In the genomic region with DNA sequence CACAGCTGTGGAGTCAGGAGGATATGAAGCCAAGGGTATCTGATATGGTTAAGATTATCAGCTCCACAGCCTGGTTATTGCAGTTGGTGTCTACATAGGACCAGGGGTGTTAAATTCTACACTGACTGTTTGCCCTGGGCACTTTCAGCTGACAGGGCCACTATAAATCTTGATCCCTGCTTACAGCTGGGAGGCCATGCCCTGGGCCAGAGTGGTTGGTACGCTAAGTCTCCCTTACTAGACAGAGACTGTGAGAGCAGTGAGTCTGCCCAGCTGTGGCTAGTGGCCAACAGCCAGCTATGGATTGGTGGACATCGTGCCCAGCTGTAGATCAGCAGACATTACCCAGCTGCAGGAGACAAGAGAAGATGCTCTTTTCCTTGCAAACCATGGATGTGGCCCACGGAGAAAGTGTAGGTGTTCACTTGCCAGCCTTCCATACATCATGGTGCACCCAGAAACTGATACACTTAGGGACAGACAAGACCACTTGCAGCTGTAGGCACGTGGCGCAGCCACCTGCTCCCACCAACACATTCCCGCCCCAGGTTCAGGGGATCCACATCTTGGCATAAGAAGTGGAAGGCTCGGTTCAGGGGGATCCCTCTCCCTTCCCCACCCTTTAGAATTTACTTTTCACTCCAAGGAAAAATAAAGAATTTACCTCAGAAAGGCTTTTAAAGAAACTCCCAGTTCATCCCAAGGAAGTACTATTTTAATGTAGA, we compare ENCODE assay signal across 31 cellular contexts. TPM values are rescaled to one million over a fixed set of nuclear protein-coding genes. Genes with fewer than 3 reads are reported as not detected.
"Had no signal": no experiment of that assay in that cellular context is flagged by ENCODE, and none has a peak within 500 bp of the region (broad histone marks: within the 10 kb centered on the region; RNA-seq: fewer than 3 reads in every experiment).

No MANE protein-coding gene starts in this region.

- H3K27me3 ChIP-seq: ovary, right atrium auricular region, right lobe of liver, testis, thyroid gland, upper lobe of left lung had no signal

- H3K4me3 Mint-ChIP-seq: immature natural killer cell, mesothelial cell of epicardium, natural killer cell, nephron progenitor cell had no signal

- H3K36me3 Mint-ChIP-seq: immature natural killer cell, mesothelial cell of epicardium, naive B cell, natural killer cell had no signal

- H3K4me1 ChIP-seq: heart left ventricle, left ventricle myocardium inferior, right atrium auricular region, right lobe of liver, stomach, testis, thyroid gland, transverse colon, upper lobe of left lung had no signal

- H3K27ac Mint-ChIP-seq: immature natural killer cell, mesothelial cell of epicardium, naive B cell, natural killer cell, nephron progenitor cell, progenitor cell of endocrine pancreas had no signal

- H3K9me3 ChIP-seq: heart left ventricle, left ventricle myocardium inferior, ovary, right lobe of liver, testis, thyroid gland, transverse colon, upper lobe of left lung had no signal

- H3K4me3 ChIP-seq: heart left ventricle, left ventricle myocardium inferior, lung, ovary, right atrium auricular region, right lobe of liver, skin epidermis, stomach, testis, thyroid gland, transverse colon, upper lobe of left lung had no signal

- H3K9me3 Mint-ChIP-seq: immature natural killer cell, mesothelial cell of epicardium, natural killer cell had no signal

- H3K27ac ChIP-seq: heart left ventricle, left ventricle myocardium inferior, ovary, right atrium auricular region, right lobe of liver, skin epidermis, stomach, testis, thyroid gland, transverse colon, upper lobe of left lung had no signal

- ATAC-seq: heart left ventricle; left colon; natural killer cell; right lobe of liver; stimulated activated naive CD8-positive, alpha-beta T cell treated with anti-CD3 and anti-CD28 coated beads, Interleukin-15, Interleukin-2, amounts not matched to agents 100 U/mL and 50 U/mL, for 24 hours had no signal

- H3K4me1 Mint-ChIP-seq: immature natural killer cell, mesothelial cell of epicardium, naive B cell, natural killer cell had no signal

- DNase-seq: glutamatergic neuron; heart left ventricle; immature natural killer cell; kidney; left colon; left ventricle myocardium inferior; mesendoderm; naive B cell; natural killer cell; nephron progenitor cell; occipital lobe; ovary; right lobe of liver; stimulated activated CD4-positive, alpha-beta T cell treated with anti-CD3 and anti-CD28 coated beads, Interleukin-12 subunit alpha, Interleukin-12 subunit beta, amount 100 ng/mL, for 4 hours; stimulated activated CD4-positive, alpha-beta T cell treated with anti-CD3 and anti-CD28 coated beads, Interleukin-15, amount 100 ng/mL, for 24 hours; stimulated activated CD4-positive, alpha-beta T cell treated with anti-CD3 and anti-CD28 coated beads, Interleukin-2, amount 100 ng/mL, for 24 hours; stimulated activated CD4-positive, alpha-beta T cell treated with anti-CD3 and anti-CD28 coated beads, Interleukin-4, amount 100 ng/mL, for 1 hour; stimulated activated naive CD8-positive, alpha-beta T cell treated with anti-CD3 and anti-CD28 coated beads, Interleukin-15, Interleukin-2, amounts not matched to agents 100 U/mL and 50 U/mL, for 24 hours; stomach; testis; thyroid gland; transverse colon; upper lobe of left lung had no signal

- H3K36me3 ChIP-seq: heart left ventricle, left ventricle myocardium inferior, ovary, right atrium auricular region, right lobe of liver, stomach, thyroid gland, transverse colon, upper lobe of left lung had no signal

RNA-seq across cellular contexts. Expression of a gene that starts 16.5 kb away (rescaled TPM):
- total RNA-seq: heart left ventricle, kidney, left colon, left ventricle myocardium inferior, mesothelial cell of epicardium, mononuclear cell, natural killer cell, occipital lobe, ovary, progenitor cell of endocrine pancreas, pulmonary artery endothelial cell, renal cortical epithelial cell, right atrium auricular region, right lobe of liver, stomach, transverse colon, upper lobe of left lung had no signal
- polyA plus RNA-seq: heart left ventricle, immature natural killer cell, lung, ovary, stomach had no signal
